Comparison of ENCODE assay signal across 20 cellular contexts in the genomic region with DNA sequence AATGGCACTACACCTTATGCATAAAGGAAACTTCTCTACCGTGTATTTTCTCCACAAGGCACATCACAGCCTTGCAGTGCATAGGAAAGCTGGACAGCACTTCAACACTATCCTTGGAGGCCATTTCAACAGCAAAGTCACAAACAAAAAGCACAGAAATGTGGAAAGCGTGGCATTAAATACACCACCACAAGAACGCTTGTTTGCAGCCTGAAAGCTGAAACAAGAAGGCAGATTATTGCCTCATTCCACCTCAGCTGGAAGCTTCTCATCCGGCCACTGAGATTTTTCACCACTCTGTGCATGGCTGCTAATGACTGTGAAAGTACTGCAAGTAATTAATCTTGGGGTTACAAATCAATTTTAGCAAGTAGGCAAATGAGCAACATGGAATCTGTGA.
"Had no signal": no experiment of that assay in that cellular context is flagged by ENCODE, and none has a peak within 500 bp of the region (broad histone marks: within the 10 kb centered on the region; RNA-seq: fewer than 3 reads in every experiment).

No MANE protein-coding gene starts in this region.

- H3K9me3 ChIP-seq: neutrophil, psoas muscle, right lobe of liver, spleen, stomach, thoracic aorta, transverse colon had no signal

- H3K4me3 ChIP-seq: lung, psoas muscle, right lobe of liver, spleen, stomach, thoracic aorta, transverse colon had no signal

- H3K27me3 Mint-ChIP-seq: dendritic cell treated with granulocyte-macrophage colony-stimulating factor and Interleukin-4, amounts not matched to agents 40 ng/mL and 50 ng/mL, for 4 days had no signal

- ATAC-seq: foreskin keratinocyte; left colon; left ventricle myocardium superior; naive thymus-derived CD4-positive, alpha-beta T cell; psoas muscle; right lobe of liver had no signal

- H3K4me1 ChIP-seq: foreskin keratinocyte, stomach had no signal

- H3K27ac ChIP-seq: foreskin keratinocyte, neutrophil, psoas muscle, right lobe of liver, spleen, stomach, thoracic aorta, transverse colon had no signal

- H3K9me3 Mint-ChIP-seq: dendritic cell treated with granulocyte-macrophage colony-stimulating factor and Interleukin-4, amounts not matched to agents 40 ng/mL and 50 ng/mL, for 4 days; naive thymus-derived CD4-positive, alpha-beta T cell; nephron progenitor cell had no signal

- H3K27ac Mint-ChIP-seq: dendritic cell treated with granulocyte-macrophage colony-stimulating factor and Interleukin-4, amounts not matched to agents 40 ng/mL and 50 ng/mL, for 4 days; naive thymus-derived CD4-positive, alpha-beta T cell; nephron progenitor cell had no signal

- DNase-seq: erythroblast; foreskin keratinocyte; left colon; left ventricle myocardium superior; mesenchymal stem cell; naive thymus-derived CD4-positive, alpha-beta T cell; nephron progenitor cell; psoas muscle; retina; right lobe of liver; spleen; stimulated activated CD4-positive, alpha-beta T cell treated with anti-CD3 and anti-CD28 coated beads, Interleukin-2, amount 100 ng/mL, for 24 hours; stimulated activated naive CD4-positive, alpha-beta T cell; stomach; substantia nigra; transverse colon had no signal

- H3K27me3 ChIP-seq: neutrophil, right lobe of liver, spleen, stomach, transverse colon had no signal

- H3K4me1 Mint-ChIP-seq: naive thymus-derived CD4-positive, alpha-beta T cell had no signal

- H3K4me3 Mint-ChIP-seq: dendritic cell treated with granulocyte-macrophage colony-stimulating factor and Interleukin-4, amounts not matched to agents 40 ng/mL and 50 ng/mL, for 4 days; naive thymus-derived CD4-positive, alpha-beta T cell; nephron progenitor cell had no signal

- H3K36me3 ChIP-seq: neutrophil, right lobe of liver, spleen, stomach, thoracic aorta, transverse colon had no signal
